ENCODE assay signal across 8 cellular contexts in genomic region chr15:73991726-73992593, GRCh38. TPM values are rescaled to one million over a fixed set of nuclear protein-coding genes. Genes with fewer than 3 reads are reported as not detected.
DNase-seq lines count a peak whose midpoint lies in the region; TF ChIP-seq lines count a peak whose summit lies in the region.

Gene STOML1, minus strand, starts transcription at chr15:73992295. Its CDS starts 72 bp downstream, at chr15:73992223.

- peaks cover 17% of the 10 kb centered on the region for H4K20me1 ChIP-seq in Loucy (ENCODE audit: insufficient read depth, low read length, poor library complexity, severe bottlenecking)

- DNase-seq in GM03348 (ENCODE audit: low spot score), result peak; percentile 98
- peak; percentile 99 for DNase-seq in H7
- DNase-seq in SJCRH30, result peak; percentile 89 to 93
- DNase-seq in activated gamma-delta T cell treated with anti-CD3 and anti-CD28 coated beads, Interleukin-2, amount 50 U/mL, for 16 hours (ENCODE audit: low read depth), result peak; percentile 89
- DNase-seq in foreskin melanocyte, result peak; percentile 86
- peak; percentile 85 for DNase-seq in stromal cell of bone marrow (ENCODE audit: low read depth)

- H3K27me3 ChIP-seq in H7 (ENCODE audit: control insufficient read depth, insufficient read depth, low read length) (no peaks in the 10 kb centered on the region; the same call in 1 of the 2 replicates), Loucy (ENCODE audit: insufficient read depth, low read length, poor library complexity, severe bottlenecking) (peaks cover 4% of the 10 kb centered on the region), SJCRH30 (no peaks in the 10 kb centered on the region), neuron (ENCODE audit: insufficient read depth, low read length) (no peaks in the 10 kb centered on the region)

- H3K4me2 ChIP-seq in Loucy (ENCODE audit: low read depth, low read length, poor library complexity, severe bottlenecking), result peak within 1 kb of the TSS; percentile 96

- H3K9me3 ChIP-seq in Loucy (ENCODE audit: insufficient read depth, low read depth, low read length) (no peaks in the 10 kb centered on the region), SJCRH30 (replicated peaks) (no peaks in the 10 kb centered on the region), neuron (ENCODE audit: low read length) (no peaks in the 10 kb centered on the region)

- H3K9ac ChIP-seq in Loucy (ENCODE audit: low read depth, low read length, poor library complexity, severe bottlenecking), result peak within 1 kb of the TSS; percentile 98

- H3F3A ChIP-seq in Loucy (ENCODE audit: low read depth), result 0 out of 2 replicates have a peak, but pooled peaks cover 4% of the 10 kb centered on the region

- H3K4me3 ChIP-seq in H7 (ENCODE audit: insufficient read depth, low read depth, low read length) (peak within 1 kb of the TSS; percentile 67), Loucy (ENCODE audit: low read length, poor library complexity, severe bottlenecking) (peak within 1 kb of the TSS; percentile 86), SJCRH30 (peak within 1 kb of the TSS; percentile 74), neuron (ENCODE audit: low read length) (peak within 1 kb of the TSS; percentile 73)

- no peak within 1 kb of the TSS for H3K27ac ChIP-seq in SJCRH30

- H3K9me2 ChIP-seq in Loucy (replicated peaks; ENCODE audit: low read depth, low read length), result no peaks in the 10 kb centered on the region

- TF ChIP-seq CTCF in Loucy (conservative IDR thresholded peaks at IDR 0.05; ENCODE audit: low read length), result peak; percentile 79

- H3K79me2 ChIP-seq in Loucy (ENCODE audit: insufficient read depth, low read length), result peaks cover 24% of the 10 kb centered on the region

- H3K4me1 ChIP-seq in Loucy (ENCODE audit: insufficient read depth, low read length, poor library complexity, severe bottlenecking), result peaks cover 38% of the 10 kb centered on the region
- peaks cover 28% of the 10 kb centered on the region for H3K4me1 ChIP-seq in SJCRH30
- peaks cover 23% of the 10 kb centered on the region for H3K4me1 ChIP-seq in neuron (ENCODE audit: insufficient read depth, low read length)

- H3K36me3 ChIP-seq in H7 (replicated peaks; ENCODE audit: control insufficient read depth, insufficient read depth, low read length) (no peaks in the 10 kb centered on the region), Loucy (ENCODE audit: insufficient read depth, low read length) (no peaks in the 10 kb centered on the region), SJCRH30 (no peaks in the 10 kb centered on the region), neuron (ENCODE audit: insufficient read depth, low read length) (peaks cover 2% of the 10 kb centered on the region)

- H2AFZ ChIP-seq in Loucy (ENCODE audit: low read length), result peak within 1 kb of the TSS; percentile 53
- H2AFZ ChIP-seq in neuron (ENCODE audit: low read depth, low read length), result peak within 1 kb of the TSS; percentile 74

RNA-seq across cellular contexts. Expression of gene STOML1, which starts in this region (rescaled TPM):
- total RNA-seq in H7 (2014; rRNA removed; shearing (Covaris generic)), result 10.5 and 13.6 TPM in 2 replicates
- total RNA-seq in SJCRH30 (2014; rRNA removed; shearing (Covaris generic)), result 3.0 and 5.1 TPM in 2 replicates
